In the genomic region with DNA sequence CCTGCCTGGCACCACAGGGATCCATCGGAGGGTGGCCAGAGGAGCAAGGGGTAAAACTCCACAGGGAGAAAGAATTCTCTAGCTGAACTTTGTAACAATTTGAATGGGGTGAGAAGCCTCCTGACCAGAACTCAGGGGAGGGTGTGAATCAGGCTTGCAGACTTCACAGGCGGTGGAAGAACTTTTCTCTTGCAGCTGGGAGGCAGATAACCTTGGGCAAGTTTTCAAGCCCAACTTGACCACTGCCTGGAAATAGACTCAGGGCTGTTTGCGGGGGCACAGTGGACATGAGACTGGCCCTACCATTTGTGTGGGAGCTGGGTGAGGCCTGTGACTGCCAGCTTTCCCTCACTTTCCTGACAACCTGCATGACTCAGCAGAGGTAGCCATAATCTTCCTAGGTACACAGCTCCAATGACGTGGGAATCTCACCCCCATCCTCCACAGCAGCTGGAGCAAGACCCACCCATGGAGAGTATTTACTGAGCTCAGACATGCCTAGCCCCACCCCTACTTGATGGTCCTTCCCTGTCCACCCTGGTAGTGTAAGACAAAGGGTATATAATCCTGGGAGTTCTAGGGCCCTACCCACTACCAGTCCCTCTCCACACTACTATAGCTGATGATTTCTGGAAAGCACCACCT, we compare ENCODE assay signal across 1 cellular context.
TF ChIP-seq lines count a peak whose summit lies in the region.

No MANE protein-coding gene starts in this region.

TF ChIP-seq in SK-N-SH treated with all-trans-retinoic acid at 6 μM for 48 hours, 23 proteins besides CTCF, POLR2A, EP300 and RAD21 (continued from another document):
- TF ChIP-seq, protein P1, sequence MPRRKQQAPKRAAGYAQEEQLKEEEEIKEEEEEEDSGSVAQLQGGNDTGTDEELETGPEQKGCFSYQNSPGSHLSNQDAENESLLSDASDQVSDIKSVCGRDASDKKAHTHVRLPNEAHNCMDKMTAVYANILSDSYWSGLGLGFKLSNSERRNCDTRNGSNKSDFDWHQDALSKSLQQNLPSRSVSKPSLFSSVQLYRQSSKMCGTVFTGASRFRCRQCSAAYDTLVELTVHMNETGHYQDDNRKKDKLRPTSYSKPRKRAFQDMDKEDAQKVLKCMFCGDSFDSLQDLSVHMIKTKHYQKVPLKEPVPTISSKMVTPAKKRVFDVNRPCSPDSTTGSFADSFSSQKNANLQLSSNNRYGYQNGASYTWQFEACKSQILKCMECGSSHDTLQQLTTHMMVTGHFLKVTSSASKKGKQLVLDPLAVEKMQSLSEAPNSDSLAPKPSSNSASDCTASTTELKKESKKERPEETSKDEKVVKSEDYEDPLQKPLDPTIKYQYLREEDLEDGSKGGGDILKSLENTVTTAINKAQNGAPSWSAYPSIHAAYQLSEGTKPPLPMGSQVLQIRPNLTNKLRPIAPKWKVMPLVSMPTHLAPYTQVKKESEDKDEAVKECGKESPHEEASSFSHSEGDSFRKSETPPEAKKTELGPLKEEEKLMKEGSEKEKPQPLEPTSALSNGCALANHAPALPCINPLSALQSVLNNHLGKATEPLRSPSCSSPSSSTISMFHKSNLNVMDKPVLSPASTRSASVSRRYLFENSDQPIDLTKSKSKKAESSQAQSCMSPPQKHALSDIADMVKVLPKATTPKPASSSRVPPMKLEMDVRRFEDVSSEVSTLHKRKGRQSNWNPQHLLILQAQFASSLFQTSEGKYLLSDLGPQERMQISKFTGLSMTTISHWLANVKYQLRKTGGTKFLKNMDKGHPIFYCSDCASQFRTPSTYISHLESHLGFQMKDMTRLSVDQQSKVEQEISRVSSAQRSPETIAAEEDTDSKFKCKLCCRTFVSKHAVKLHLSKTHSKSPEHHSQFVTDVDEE (CRISPR knock-in tag; IDR thresholded peaks at IDR 0.05) = no peak
